ENCODE assay signal across 15 cellular contexts in the genomic region with DNA sequence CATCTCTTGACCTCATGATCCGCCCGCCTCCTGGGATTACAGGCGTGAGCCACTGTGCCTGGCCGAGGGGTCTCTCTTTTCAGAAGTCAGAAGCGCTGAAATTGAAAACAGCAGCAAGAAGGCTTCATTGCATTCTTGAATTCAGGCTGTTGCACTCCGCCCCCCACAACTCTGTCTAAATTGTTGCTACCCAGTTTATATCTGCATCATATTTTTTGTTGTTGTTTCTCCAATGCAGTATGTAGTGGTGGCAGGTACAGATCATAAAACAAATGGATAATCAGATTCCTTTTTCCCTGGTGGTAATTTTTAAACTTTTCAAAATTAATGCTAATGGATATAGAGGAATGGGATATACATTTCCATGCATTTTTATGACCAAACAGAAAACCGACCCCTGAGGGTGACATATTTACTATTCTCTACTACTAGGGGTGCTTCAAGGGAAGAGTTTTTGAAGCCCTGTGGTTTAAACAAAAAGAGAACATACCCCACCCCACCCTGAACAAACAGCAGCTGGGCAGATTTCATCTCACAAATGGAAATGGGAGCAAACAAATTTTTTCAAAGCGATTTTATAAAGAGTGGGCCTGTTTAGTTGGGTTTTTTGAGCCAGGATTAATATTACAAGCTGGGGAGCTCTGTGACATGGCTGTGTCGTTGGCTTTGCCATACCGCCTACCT. TPM values are rescaled to one million over a fixed set of nuclear protein-coding genes. Genes with fewer than 3 reads are reported as not detected.
DNase-seq lines count a peak whose midpoint lies in the region; ATAC-seq and TF ChIP-seq lines count a peak whose summit lies in the region.
"Had no signal": no experiment of that assay in that cellular context is flagged by ENCODE, and none has a peak within 500 bp of the region (broad histone marks: within the 10 kb centered on the region; RNA-seq: fewer than 3 reads in every experiment).

No MANE protein-coding gene starts in this region.

- H3K36me3 ChIP-seq in HUES64 (ENCODE audit: insufficient read depth, low read length) = no peaks in the 10 kb centered on the region
- H3K36me3 ChIP-seq: pancreas had no signal

- DNase-seq in activated CD8-positive, alpha-beta memory T cell treated with anti-CD3 and anti-CD28 coated beads, Interleukin-2, amount 10 ng/mL, durations not matched to agents 7 days and 5 days = no peak
- no peak for DNase-seq in activated CD8-positive, alpha-beta memory T cell treated with anti-CD3 and anti-CD28 coated beads, Interleukin-2, amount 50 U/mL, for 4 hours
- no peak for DNase-seq in activated CD8-positive, alpha-beta T cell treated with anti-CD3 and anti-CD28 coated beads for 36 hours
- DNase-seq in naive thymus-derived CD8-positive, alpha-beta T cell = peak in 2 of 10 donors; percentile 54 to 56
- DNase-seq: pancreas; stimulated activated CD4-positive, alpha-beta T cell treated with anti-CD3 and anti-CD28 coated beads, Interleukin-2, amount 100 ng/mL, for 48 hours; testis had no signal

- H3K36me3 Mint-ChIP-seq in activated CD8-positive, alpha-beta memory T cell treated with anti-CD3 and anti-CD28 coated beads, Interleukin-2, amount 10 ng/mL, durations not matched to agents 7 days and 5 days = peaks cover 48% of the 10 kb centered on the region
- H3K36me3 Mint-ChIP-seq in activated CD8-positive, alpha-beta T cell treated with anti-CD3 and anti-CD28 coated beads for 36 hours (ENCODE audit: low read depth) = peaks cover 50% of the 10 kb centered on the region
- peaks cover 8 to 55% (median 14%) of the 10 kb centered on the region in 3 donors for H3K36me3 Mint-ChIP-seq in naive thymus-derived CD8-positive, alpha-beta T cell

- H3K27me3 Mint-ChIP-seq in activated CD8-positive, alpha-beta memory T cell treated with anti-CD3 and anti-CD28 coated beads, Interleukin-2, amount 10 ng/mL, durations not matched to agents 7 days and 5 days = no peaks in the 10 kb centered on the region
- no peaks in the 10 kb centered on the region for H3K27me3 Mint-ChIP-seq in activated CD8-positive, alpha-beta T cell treated with anti-CD3 and anti-CD28 coated beads for 36 hours
- H3K27me3 Mint-ChIP-seq in naive thymus-derived CD8-positive, alpha-beta T cell = no peaks in the 10 kb centered on the region

- peaks cover 58% of the 10 kb centered on the region for H3K4me1 ChIP-seq in HUES64 (ENCODE audit: insufficient read depth, low read length)
- H3K4me1 ChIP-seq: pancreas had no signal

- no peaks in the 10 kb centered on the region for H3K9me3 ChIP-seq in HUES64 (ENCODE audit: insufficient read depth, low read depth, low read length)
- H3K9me3 ChIP-seq: pancreas, testis had no signal

- CTCF ChIA-PET in activated CD8-positive, alpha-beta memory T cell treated with anti-CD3 and anti-CD28 coated beads, Interleukin-2, amount 10 ng/mL, durations not matched to agents 7 days and 5 days (lab: Charles Lee) = interaction anchor here (0.7 to 3.8 kb wide), 10 partner anchors 10 to 412 kb away, joined by 3 to 28 read pairs (median 4); a partner anchor contains a TSS
- CTCF ChIA-PET in activated CD8-positive, alpha-beta T cell treated with anti-CD3 and anti-CD28 coated beads for 36 hours (lab: Charles Lee) = interaction anchor here (0.9 to 3.6 kb wide), 12 partner anchors 9 to 81 kb away, joined by 3 to 34 read pairs (median 10); no protein-coding TSS in a partner anchor

- no peak for ATAC-seq in activated CD8-positive, alpha-beta memory T cell treated with anti-CD3 and anti-CD28 coated beads, Interleukin-2, amount 10 ng/mL, durations not matched to agents 7 days and 5 days
- no peak for ATAC-seq in activated CD8-positive, alpha-beta T cell treated with anti-CD3 and anti-CD28 coated beads for 36 hours
- ATAC-seq in naive thymus-derived CD8-positive, alpha-beta T cell = peak; percentile 14 to 52
- ATAC-seq in HG02870 (IDR thresholded peaks at IDR 0.05; ENCODE audit: unreplicated experiment) (no peak), GM19395 (IDR thresholded peaks at IDR 0.05; ENCODE audit: unreplicated experiment) (no peak), HG02623 (IDR thresholded peaks at IDR 0.05; ENCODE audit: unreplicated experiment) (no peak)
- ATAC-seq: left lobe of liver had no signal

- H3K4me3 Mint-ChIP-seq in activated CD8-positive, alpha-beta memory T cell treated with anti-CD3 and anti-CD28 coated beads, Interleukin-2, amount 10 ng/mL, durations not matched to agents 7 days and 5 days = peak overlapping the region; percentile 9
- H3K4me3 Mint-ChIP-seq in activated CD8-positive, alpha-beta T cell treated with anti-CD3 and anti-CD28 coated beads for 36 hours = peak overlapping the region; percentile 48
- H3K4me3 Mint-ChIP-seq in naive thymus-derived CD8-positive, alpha-beta T cell = peak overlapping the region in 9 of 10 donors; percentile 59 to 89 (median 81)

- peak overlapping the region; percentile 69 for H3K27ac Mint-ChIP-seq in activated CD8-positive, alpha-beta memory T cell treated with anti-CD3 and anti-CD28 coated beads, Interleukin-2, amount 10 ng/mL, durations not matched to agents 7 days and 5 days
- H3K27ac Mint-ChIP-seq in activated CD8-positive, alpha-beta T cell treated with anti-CD3 and anti-CD28 coated beads for 36 hours = peak overlapping the region; percentile 90
- peak overlapping the region in 6 of 10 donors; percentile 95 to 99 (median 98) for H3K27ac Mint-ChIP-seq in naive thymus-derived CD8-positive, alpha-beta T cell

- H3K9me3 Mint-ChIP-seq in activated CD8-positive, alpha-beta memory T cell treated with anti-CD3 and anti-CD28 coated beads, Interleukin-2, amount 10 ng/mL, durations not matched to agents 7 days and 5 days (ENCODE audit: low read depth) = no peaks in the 10 kb centered on the region
- H3K9me3 Mint-ChIP-seq in activated CD8-positive, alpha-beta T cell treated with anti-CD3 and anti-CD28 coated beads for 36 hours = no peaks in the 10 kb centered on the region
- H3K9me3 Mint-ChIP-seq in naive thymus-derived CD8-positive, alpha-beta T cell = no peaks in the 10 kb centered on the region

- H3K4me3 ChIP-seq in HUES64 (ENCODE audit: low read length) = no peak overlapping the region
- H3K4me3 ChIP-seq: pancreas, testis had no signal

- peaks cover 88% of the 10 kb centered on the region for H3K4me1 Mint-ChIP-seq in activated CD8-positive, alpha-beta memory T cell treated with anti-CD3 and anti-CD28 coated beads, Interleukin-2, amount 10 ng/mL, durations not matched to agents 7 days and 5 days
- peaks cover 92% of the 10 kb centered on the region for H3K4me1 Mint-ChIP-seq in activated CD8-positive, alpha-beta T cell treated with anti-CD3 and anti-CD28 coated beads for 36 hours (ENCODE audit: low read depth)
- peaks cover 45 to 96% (median 95%) of the 10 kb centered on the region in 4 donors for H3K4me1 Mint-ChIP-seq in naive thymus-derived CD8-positive, alpha-beta T cell

- H3K27ac ChIP-seq in HUES64 (ENCODE audit: low read depth, low read length) = peak overlapping the region; percentile 34; the same call in 1 of the 2 replicates
- H3K27ac ChIP-seq: epithelial cell of prostate, pancreas, testis had no signal

- 83% methylated on average over 9 of the region's 10 CpGs for WGBS in HUES64

- no peak overlapping the region for H3K9ac ChIP-seq in HUES64 (ENCODE audit: low read depth, low read length)

- intact Hi-C loops in activated CD8-positive, alpha-beta T cell treated with anti-CD3 and anti-CD28 coated beads for 36 hours (cut with micrococcal nuclease) = loop anchor here (5.0 kb wide), 1 partner anchor 37 kb away; no protein-coding TSS in a partner anchor

- POLR2A ChIA-PET in activated CD8-positive, alpha-beta T cell treated with anti-CD3 and anti-CD28 coated beads for 36 hours (lab: Charles Lee) = interaction anchor here (0.9 to 3.4 kb wide), 11 partner anchors 8 to 50 kb away, joined by 3 to 23 read pairs (median 9); a partner anchor contains a TSS
- POLR2A ChIA-PET in naive thymus-derived CD8-positive, alpha-beta T cell (lab: Charles Lee) = interaction anchor here (0.5 to 7.4 kb wide), 17 partner anchors 8 to 100 kb away, joined by 3 to 58 read pairs (median 6); a partner anchor contains a TSS

- no peak for TF ChIP-seq CTCF in activated CD8-positive, alpha-beta T cell treated with anti-CD3 and anti-CD28 coated beads for 36 hours (IDR thresholded peaks at IDR 0.05)

- H3K27me3 ChIP-seq in HUES64 (ENCODE audit: insufficient read depth, low read length) = no peaks in the 10 kb centered on the region
- H3K27me3 ChIP-seq: pancreas, testis had no signal

RNA-seq across cellular contexts. Expression of a gene that starts 16.1 kb away (rescaled TPM):
- total RNA-seq in activated CD8-positive, alpha-beta memory T cell treated with anti-CD3 and anti-CD28 coated beads, Interleukin-2, amount 10 ng/mL, durations not matched to agents 7 days and 5 days = 10 to 100 TPM in 1 of 2 experiments, 1 to 10 TPM in 1; 5.1 to 11.0 TPM
- not detected for polyA plus RNA-seq in HUES64 (2013, experiment 1 of 2)
- not detected for polyA plus RNA-seq in HUES64 (2013, experiment 2 of 2)
- 1 to 10 TPM; 2.2 to 2.3 TPM for total RNA-seq in activated CD8-positive, alpha-beta T cell treated with anti-CD3 and anti-CD28 coated beads for 36 hours
- 10 to 100 TPM; 11.8 to 14.2 TPM for total RNA-seq in naive thymus-derived CD8-positive, alpha-beta T cell
- polyA plus RNA-seq in naive thymus-derived CD8-positive, alpha-beta T cell = 1 to 10 TPM; 1.5 to 3.5 (median 2.8) TPM
- total RNA-seq: frontal cortex, H7, left lobe of liver had no signal
- polyA plus RNA-seq: pancreas had no signal

RNA-seq across cellular contexts. Expression of a gene that starts 43.2 kb away (rescaled TPM):
- 100 to 1,000 TPM; 183 to 257 TPM for total RNA-seq in activated CD8-positive, alpha-beta memory T cell treated with anti-CD3 and anti-CD28 coated beads, Interleukin-2, amount 10 ng/mL, durations not matched to agents 7 days and 5 days
- polyA plus RNA-seq in HUES64 (2013, experiment 1 of 2) = 0.70 TPM
- 0.70 TPM for polyA plus RNA-seq in HUES64 (2013, experiment 2 of 2)
- total RNA-seq in activated CD8-positive, alpha-beta T cell treated with anti-CD3 and anti-CD28 coated beads for 36 hours = 10 to 100 TPM; 83.2 to 86.8 TPM
- 100 to 1,000 TPM; 202 TPM for total RNA-seq in naive thymus-derived CD8-positive, alpha-beta T cell
- polyA plus RNA-seq in naive thymus-derived CD8-positive, alpha-beta T cell = 100 to 1,000 TPM in 2 of 3 donors, 10 to 100 TPM in 1; 88.3 to 176 (median 133) TPM

RNA-seq across cellular contexts. Expression of a gene that starts 50.5 kb away (rescaled TPM):
- under 1 TPM; 0.21 to 0.41 TPM for total RNA-seq in activated CD8-positive, alpha-beta memory T cell treated with anti-CD3 and anti-CD28 coated beads, Interleukin-2, amount 10 ng/mL, durations not matched to agents 7 days and 5 days
- not detected for polyA plus RNA-seq in HUES64 (2013, experiment 1 of 2)
- not detected for polyA plus RNA-seq in HUES64 (2013, experiment 2 of 2)
- under 1 TPM; 0.34 TPM for total RNA-seq in activated CD8-positive, alpha-beta T cell treated with anti-CD3 and anti-CD28 coated beads for 36 hours
- under 1 TPM; 0.26 to 0.36 TPM for total RNA-seq in naive thymus-derived CD8-positive, alpha-beta T cell
- under 1 TPM; 0.20 to 0.41 (median 0.38) TPM for polyA plus RNA-seq in naive thymus-derived CD8-positive, alpha-beta T cell
- total RNA-seq: H7, left lobe of liver, pancreas had no signal

RNA-seq across cellular contexts. Expression of a gene that starts 50.7 kb away (rescaled TPM):
- total RNA-seq in activated CD8-positive, alpha-beta memory T cell treated with anti-CD3 and anti-CD28 coated beads, Interleukin-2, amount 10 ng/mL, durations not matched to agents 7 days and 5 days = not detected
- 5.6 TPM for polyA plus RNA-seq in HUES64 (2013, experiment 1 of 2)
- polyA plus RNA-seq in HUES64 (2013, experiment 2 of 2) = 4.6 TPM
- total RNA-seq in activated CD8-positive, alpha-beta T cell treated with anti-CD3 and anti-CD28 coated beads for 36 hours = 1 to 10 TPM; 1.5 to 2.0 TPM
- total RNA-seq in naive thymus-derived CD8-positive, alpha-beta T cell = 1 to 10 TPM in 1 of 2 experiments, under 1 TPM in 1; 0.41 to 1.2 TPM
- polyA plus RNA-seq in naive thymus-derived CD8-positive, alpha-beta T cell = under 1 TPM in 2 of 3 donors, not detected in 1; 0.01 to 0.02 TPM

Comparison
In these comparisons a context has a peak if more than half of its experiments do, and no peak if none do; other contexts are left out.
1. ATAC-seq: peak in naive thymus-derived CD8-positive, alpha-beta T cell (2 of 2); none in activated CD8-positive, alpha-beta memory T cell treated with anti-CD3 and anti-CD28 coated beads, Interleukin-2, amount 10 ng/mL, durations not matched to agents 7 days and 5 days (single experiment), activated CD8-positive, alpha-beta T cell treated with anti-CD3 and anti-CD28 coated beads for 36 hours (single experiment), HG02870 (single experiment), GM19395 (single experiment) and HG02623 (single experiment).
2. H3K4me3 Mint-ChIP-seq: peak in every context shown above with its lines; median percentile 81 in naive thymus-derived CD8-positive, alpha-beta T cell; 48 in activated CD8-positive, alpha-beta T cell treated with anti-CD3 and anti-CD28 coated beads for 36 hours; 9 in activated CD8-positive, alpha-beta memory T cell treated with anti-CD3 and anti-CD28 coated beads, Interleukin-2, amount 10 ng/mL, durations not matched to agents 7 days and 5 days.
3. Peak in every context shown above with its lines, with median percentiles within 50 percentile points of each other: H3K27ac Mint-ChIP-seq.